ENCODE assay signal across 25 cellular contexts in the genomic region with DNA sequence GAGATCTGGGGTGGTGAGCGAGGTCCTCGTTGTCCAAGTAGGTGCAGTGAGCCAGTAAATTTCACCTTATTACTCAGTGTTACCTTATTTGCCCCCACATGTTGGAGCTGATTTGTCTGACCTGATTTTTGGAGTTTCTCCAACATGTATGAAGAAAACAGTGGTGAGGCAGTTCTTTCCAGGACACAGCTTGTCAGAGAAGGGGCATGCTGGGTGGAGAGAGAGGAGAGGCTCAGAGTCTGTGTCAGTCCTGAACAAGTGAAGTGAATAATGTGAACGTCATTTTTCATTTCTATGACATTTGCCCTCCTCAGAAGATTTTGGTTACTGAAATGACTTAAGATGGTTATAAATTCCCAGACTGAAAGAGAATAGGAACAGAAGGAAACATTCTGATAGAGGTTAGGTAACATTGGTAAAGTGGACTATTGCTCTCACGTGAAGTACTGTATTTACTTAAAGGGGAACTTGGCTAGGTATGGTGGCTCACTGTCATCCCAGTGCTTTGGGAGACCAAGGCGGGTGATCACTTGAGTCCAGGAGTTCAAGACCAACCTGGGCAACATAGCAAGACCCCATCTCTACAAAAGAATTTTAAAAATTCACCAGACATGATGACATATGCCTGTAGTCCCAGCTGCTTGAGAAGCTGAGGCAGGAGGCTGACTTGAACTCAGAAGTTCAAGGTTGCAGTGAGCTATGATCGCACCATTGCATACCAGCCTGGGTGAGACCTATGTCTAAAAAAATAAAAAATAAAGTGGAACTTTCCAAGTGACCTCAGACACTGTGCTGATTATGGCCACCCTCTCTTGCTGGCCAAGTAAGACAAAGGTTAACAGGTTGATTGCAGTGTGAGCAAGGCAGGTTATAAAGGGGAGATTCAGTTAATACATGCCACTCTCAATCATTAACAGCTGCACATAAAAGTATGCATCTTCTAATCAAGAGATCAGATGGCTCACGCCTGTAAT.
DNase-seq lines count a peak whose midpoint lies in the region; ATAC-seq and TF ChIP-seq lines count a peak whose summit lies in the region.
"Had no signal": no experiment of that assay in that cellular context is flagged by ENCODE, and none has a peak within 500 bp of the region (broad histone marks: within the 10 kb centered on the region; RNA-seq: fewer than 3 reads in every experiment).

No MANE protein-coding gene starts in this region.

- 53% methylated on average over 7 of the region's 7 CpGs for WGBS in liver
- 42 to 46% methylated on average over 7 of the region's 7 CpGs for WGBS in aorta, 2 donors
- WGBS in spleen, 5 donors, result 88 to 91% (median 89%) methylated on average over 7 of the region's 7 CpGs

- H3K27ac ChIP-seq in left ventricle myocardium inferior (replicated peaks) (no peak overlapping the region), epithelial cell of prostate (peak overlapping the region; percentile 90), liver (ENCODE audit: low read depth in 1 of 2, low read length in 2 of 2) (peak overlapping the region in 1 of 2 donors; percentile 1), aorta (ENCODE audit: low read depth in 1 of 2, low read length in 2 of 2) (peak overlapping the region in 1 of 2 donors; percentile 64), spleen (no peak overlapping the region)
- H3K27ac ChIP-seq: heart right ventricle had no signal

- no peaks in the 10 kb centered on the region for H3K27me3 ChIP-seq in left ventricle myocardium inferior (ENCODE audit: low read depth)
- no peaks in the 10 kb centered on the region for H3K27me3 ChIP-seq in liver (ENCODE audit: control insufficient read depth in 4 of 4, insufficient read depth in 4 of 4, low read length in 3 of 4)
- H3K27me3 ChIP-seq in aorta (ENCODE audit: control insufficient read depth in 1 of 2, insufficient read depth in 2 of 2, low read length in 1 of 2), result no peaks in the 10 kb centered on the region
- no peaks in the 10 kb centered on the region for H3K27me3 ChIP-seq in spleen (replicated peaks in 1 of 7)
- H3K27me3 ChIP-seq: heart right ventricle had no signal

- no peak for TF ChIP-seq RAD21 in liver (IDR thresholded peaks at IDR 0.05)

- peaks cover 17% of the 10 kb centered on the region for H3K4me1 ChIP-seq in left ventricle myocardium inferior
- H3K4me1 ChIP-seq in liver (ENCODE audit: control insufficient read depth in 4 of 4, insufficient read depth in 4 of 4, low read length in 3 of 4), result peaks cover 0 to 11% (median under 1%) of the 10 kb centered on the region in 4 donors
- peaks cover 5 to 6% of the 10 kb centered on the region in 2 donors for H3K4me1 ChIP-seq in aorta (ENCODE audit: control insufficient read depth in 1 of 2, insufficient read depth in 2 of 2, low read length in 2 of 2)
- H3K4me1 ChIP-seq in spleen, result no peaks in the 10 kb centered on the region

- H3K36me3 ChIP-seq in left ventricle myocardium inferior (no peaks in the 10 kb centered on the region), liver (ENCODE audit: control insufficient read depth in 4 of 4, insufficient read depth in 3 of 4, low read depth in 1 of 4, low read length in 3 of 4) (no peaks in the 10 kb centered on the region), aorta (ENCODE audit: control insufficient read depth in 1 of 2, insufficient read depth in 2 of 2, low read length in 1 of 2) (no peaks in the 10 kb centered on the region), spleen (no peaks in the 10 kb centered on the region)
- H3K36me3 ChIP-seq: heart right ventricle had no signal

- H3K9me3 ChIP-seq in left ventricle myocardium inferior (replicated peaks) (no peaks in the 10 kb centered on the region), liver (ENCODE audit: control insufficient read depth in 4 of 4, low read length in 3 of 4) (no peaks in the 10 kb centered on the region), aorta (ENCODE audit: control insufficient read depth, low read length) (no peaks in the 10 kb centered on the region), spleen (no peaks in the 10 kb centered on the region)
- H3K9me3 ChIP-seq: heart right ventricle had no signal

- no peak for TF ChIP-seq POLR2A in spleen (IDR thresholded peaks at IDR 0.05)

- TF ChIP-seq CTCF in left ventricle myocardium inferior (IDR thresholded peaks at IDR 0.05; ENCODE audit: borderline replicate concordance) (no peak), liver (IDR thresholded peaks at IDR 0.05; ENCODE audit: low read depth, low read length, missing input control) (no peak), GM13977 (IDR thresholded peaks at IDR 0.05; ENCODE audit: extremely low read depth, insufficient read depth, missing control alignments) (no peak), spleen (IDR thresholded peaks at IDR 0.05 in 8 of 11, conservative IDR thresholded peaks at IDR 0.05 in 3 of 11) (no peak)

- no peak for DNase-seq in Right ventricle myocardium superior
- no peak for DNase-seq in left ventricle myocardium inferior
- DNase-seq in epithelial cell of prostate (ENCODE audit: low read depth, low spot score), result peak; percentile 95
- no peak for DNase-seq in posterior cingulate gyrus
- DNase-seq in GM13977 (ENCODE audit: low spot score), result no peak
- DNase-seq in aorta, result no peak
- DNase-seq in spleen, result no peak
- DNase-seq: 8988T; activated CD4-positive, CD25-positive, alpha-beta regulatory T cell treated with anti-CD3 and anti-CD28 coated beads, Interleukin-2, amount 50 U/mL, for 72 hours; activated CD8-positive, alpha-beta memory T cell treated with anti-CD3 and anti-CD28 coated beads for 24 hours; activated naive CD4-positive, alpha-beta T cell treated with anti-CD3 and anti-CD28 coated beads, Interleukin-2, amount 10 ng/mL, durations not matched to agents 7 days and 5 days; activated T-cell treated with anti-CD3 and anti-CD28 coated beads, Interleukin-2, amount 50 U/mL, for 4 hours; EL; heart right ventricle; Kasumi-1; NCI-H1105 treated with DMSO at 0.1 percent for 48 hours; NCI-H2171; occipital lobe; SHP77; stimulated activated CD4-positive, alpha-beta T cell treated with anti-CD3 and anti-CD28 coated beads, Interleukin-2, amount 100 ng/mL, for 24 hours; stimulated activated naive CD4-positive, alpha-beta T cell; SW 1271; trophoblast cell had no signal

- H3K4me3 ChIP-seq in left ventricle myocardium inferior, result no peak overlapping the region
- no peak overlapping the region for H3K4me3 ChIP-seq in liver (ENCODE audit: low read depth in 1 of 3, low read length in 3 of 3)
- H3K4me3 ChIP-seq in aorta (ENCODE audit: low read length in 2 of 2), result no peak overlapping the region
- H3K4me3 ChIP-seq in spleen, result no peak overlapping the region
- H3K4me3 ChIP-seq: heart right ventricle had no signal

- in situ Hi-C loops in GM13977 (cut with MboI; ENCODE audit: low pct_unique_long_range_greater_than_20kb, low sequenced_read_pairs, unreplicated experiment), result no loop called here

- no peak overlapping the region for H3K9ac ChIP-seq in liver (ENCODE audit: low read depth in 1 of 2, low read length in 2 of 2)

- intact Hi-C loops in Right ventricle myocardium superior (cut with DNase I), result no loop called here
- intact Hi-C loops in left ventricle myocardium inferior (cut with micrococcal nuclease), result no loop called here
- intact Hi-C loops in posterior cingulate gyrus (cut with DNase I), result no loop called here
- intact Hi-C loops in aorta (cut with DNase I), result loop anchor here (5.0 to 10.0 kb wide), 3 partner anchors 47 to 180 kb away; a partner anchor contains a TSS
- intact Hi-C loops in spleen (cut with DNase I; ENCODE audit: low total_unique reads), result no loop called here

- ATAC-seq in Right ventricle myocardium superior (ENCODE audit: poor library complexity) (peak; percentile 47), aorta (ENCODE audit: low FRiP score) (no peak)
- ATAC-seq: activated T-cell treated with anti-CD3 and anti-CD28 coated beads, Interleukin-2, amount 50 U/mL, for 4 hours; HCT116 had no signal

TF ChIP-seq in liver, 16 proteins besides CTCF, POLR2A, EP300 and RAD21 (continues in another document):
- TF ChIP-seq HNF4A (conservative IDR thresholded peaks at IDR 0.05) (peak; percentile 78 to 79), RXRA (IDR thresholded peaks at IDR 0.05) (peak; percentile 41 to 55), YY1 (IDR thresholded peaks at IDR 0.05) (peak; percentile 29), NR2F2 (IDR thresholded peaks at IDR 0.05) (no peak), GABPA (IDR thresholded peaks at IDR 0.05 in 1 of 2, conservative IDR thresholded peaks at IDR 0.05 in 1 of 2) (no peak), EGR1 (IDR thresholded peaks at IDR 0.05; ENCODE audit: low read depth in 2 of 2) (no peak), HNF4G (IDR thresholded peaks at IDR 0.05) (peak; percentile 15), FOXA1 (IDR thresholded peaks at IDR 0.05) (peak; percentile 32), SP1 (IDR thresholded peaks at IDR 0.05) (peak; percentile 35)
- TF ChIP-seq, protein P1, sequence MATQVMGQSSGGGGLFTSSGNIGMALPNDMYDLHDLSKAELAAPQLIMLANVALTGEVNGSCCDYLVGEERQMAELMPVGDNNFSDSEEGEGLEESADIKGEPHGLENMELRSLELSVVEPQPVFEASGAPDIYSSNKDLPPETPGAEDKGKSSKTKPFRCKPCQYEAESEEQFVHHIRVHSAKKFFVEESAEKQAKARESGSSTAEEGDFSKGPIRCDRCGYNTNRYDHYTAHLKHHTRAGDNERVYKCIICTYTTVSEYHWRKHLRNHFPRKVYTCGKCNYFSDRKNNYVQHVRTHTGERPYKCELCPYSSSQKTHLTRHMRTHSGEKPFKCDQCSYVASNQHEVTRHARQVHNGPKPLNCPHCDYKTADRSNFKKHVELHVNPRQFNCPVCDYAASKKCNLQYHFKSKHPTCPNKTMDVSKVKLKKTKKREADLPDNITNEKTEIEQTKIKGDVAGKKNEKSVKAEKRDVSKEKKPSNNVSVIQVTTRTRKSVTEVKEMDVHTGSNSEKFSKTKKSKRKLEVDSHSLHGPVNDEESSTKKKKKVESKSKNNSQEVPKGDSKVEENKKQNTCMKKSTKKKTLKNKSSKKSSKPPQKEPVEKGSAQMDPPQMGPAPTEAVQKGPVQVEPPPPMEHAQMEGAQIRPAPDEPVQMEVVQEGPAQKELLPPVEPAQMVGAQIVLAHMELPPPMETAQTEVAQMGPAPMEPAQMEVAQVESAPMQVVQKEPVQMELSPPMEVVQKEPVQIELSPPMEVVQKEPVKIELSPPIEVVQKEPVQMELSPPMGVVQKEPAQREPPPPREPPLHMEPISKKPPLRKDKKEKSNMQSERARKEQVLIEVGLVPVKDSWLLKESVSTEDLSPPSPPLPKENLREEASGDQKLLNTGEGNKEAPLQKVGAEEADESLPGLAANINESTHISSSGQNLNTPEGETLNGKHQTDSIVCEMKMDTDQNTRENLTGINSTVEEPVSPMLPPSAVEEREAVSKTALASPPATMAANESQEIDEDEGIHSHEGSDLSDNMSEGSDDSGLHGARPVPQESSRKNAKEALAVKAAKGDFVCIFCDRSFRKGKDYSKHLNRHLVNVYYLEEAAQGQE (IDR thresholded peaks at IDR 0.05), result no peak
- TF ChIP-seq, protein P2, sequence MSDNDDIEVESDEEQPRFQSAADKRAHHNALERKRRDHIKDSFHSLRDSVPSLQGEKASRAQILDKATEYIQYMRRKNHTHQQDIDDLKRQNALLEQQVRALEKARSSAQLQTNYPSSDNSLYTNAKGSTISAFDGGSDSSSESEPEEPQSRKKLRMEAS (IDR thresholded peaks at IDR 0.05), result peak; percentile 15

Comparison
In these comparisons a context has a peak if more than half of its experiments do, and no peak if none do; other contexts are left out.
1. intact Hi-C loops: an anchor here in aorta (5.0 to 10.0 kb wide); none called in Right ventricle myocardium superior, left ventricle myocardium inferior, posterior cingulate gyrus and spleen.